8 cellular contexts compared by ENCODE assay signal in the genomic region with DNA sequence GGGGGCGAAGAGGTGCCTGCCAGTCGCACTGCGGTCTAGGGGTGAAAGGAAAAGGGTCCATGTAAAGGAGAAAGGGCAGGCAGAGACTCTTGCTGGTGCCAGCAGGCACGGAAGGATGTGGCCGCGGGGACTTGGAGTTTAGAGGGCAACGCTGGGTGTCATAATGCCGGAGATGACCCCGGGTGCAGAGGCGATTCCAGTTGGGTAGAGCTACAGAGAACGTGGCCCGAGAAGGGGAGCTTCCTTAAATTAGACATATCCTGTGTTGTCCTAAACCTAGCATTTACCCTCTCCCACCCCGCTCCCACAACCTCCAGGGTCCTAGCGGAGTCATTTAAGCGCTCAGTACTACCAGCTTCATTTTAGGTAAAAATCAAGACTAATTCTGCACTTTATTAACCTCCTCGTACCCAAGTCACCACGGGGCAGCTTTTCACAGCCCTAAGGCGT.
DNase-seq lines count a peak whose midpoint lies in the region; ATAC-seq and TF ChIP-seq lines count a peak whose summit lies in the region.

No MANE protein-coding gene starts in this region.

- no peak overlapping the region for H3K27ac ChIP-seq in CD8-positive, alpha-beta T cell (ENCODE audit: low read depth, low read length)
- no peak overlapping the region for H3K27ac ChIP-seq in brain microvascular endothelial cell

- peaks cover 9% of the 10 kb centered on the region for H3K9me3 Mint-ChIP-seq in CD8-positive, alpha-beta T cell
- H3K9me3 Mint-ChIP-seq in nephron progenitor cell: peaks cover 35% of the 10 kb centered on the region

- CTCF ChIA-PET in CD8-positive, alpha-beta T cell (lab: Charles Lee): no interaction called here

- H3K27ac Mint-ChIP-seq in CD8-positive, alpha-beta T cell: no peak overlapping the region
- no peak overlapping the region for H3K27ac Mint-ChIP-seq in nephron progenitor cell

- H3K9me3 ChIP-seq in CD8-positive, alpha-beta T cell (ENCODE audit: low read length): peaks cover 4% of the 10 kb centered on the region

- H3K4me3 ChIP-seq in CD8-positive, alpha-beta T cell (ENCODE audit: low read depth, low read length): peak overlapping the region; percentile 52
- peak overlapping the region; percentile 67 for H3K4me3 ChIP-seq in brain microvascular endothelial cell (ENCODE audit: low read depth, low read length)

- intact Hi-C loops in CD8-positive, alpha-beta T cell (cut with DNase I, micrococcal nuclease): no loop called here

- TF ChIP-seq CTCF in CD8-positive, alpha-beta T cell (IDR thresholded peaks at IDR 0.05): no peak
- TF ChIP-seq CTCF in brain microvascular endothelial cell (IDR thresholded peaks at IDR 0.05; ENCODE audit: low read depth, low read length, missing control alignments) (no peak), nephron progenitor cell (IDR thresholded peaks at IDR 0.05) (no peak)

- H3K36me3 Mint-ChIP-seq in CD8-positive, alpha-beta T cell: no peaks in the 10 kb centered on the region
- peaks cover 9% of the 10 kb centered on the region for H3K36me3 Mint-ChIP-seq in nephron progenitor cell (ENCODE audit: low read depth)

- ATAC-seq in CD8-positive, alpha-beta T cell: no peak
- no peak for ATAC-seq in HG03469 (IDR thresholded peaks at IDR 0.05; ENCODE audit: unreplicated experiment)

- H3K36me3 ChIP-seq in CD8-positive, alpha-beta T cell (ENCODE audit: insufficient read depth, low read length): no peaks in the 10 kb centered on the region
- no peaks in the 10 kb centered on the region for H3K36me3 ChIP-seq in brain microvascular endothelial cell (replicated peaks)

- peaks cover 77% of the 10 kb centered on the region for H3K27me3 Mint-ChIP-seq in CD8-positive, alpha-beta T cell (ENCODE audit: low read depth)
- peaks cover 82% of the 10 kb centered on the region for H3K27me3 Mint-ChIP-seq in nephron progenitor cell (ENCODE audit: low read depth, poor library complexity)

- peak overlapping the region; percentile 80 for H3K4me3 Mint-ChIP-seq in CD8-positive, alpha-beta T cell
- peak overlapping the region; percentile 79 for H3K4me3 Mint-ChIP-seq in nephron progenitor cell

- POLR2A ChIA-PET in CD8-positive, alpha-beta T cell (lab: Charles Lee): interaction anchor here (1.3 kb wide), 1 partner anchor 10 kb away, joined by 3 read pairs; no protein-coding TSS in a partner anchor

- no peak for DNase-seq in CD8-positive, alpha-beta T cell
- DNase-seq in KBM-7 (peak; percentile 64), brain microvascular endothelial cell (no peak), nephron progenitor cell (no peak), G401 (ENCODE audit: low spot score) (no peak), islet precursor cell (no peak), hippocampal formation (lab: John Stamatoyannopoulos, UW) (no peak)

- H3K27me3 ChIP-seq in CD8-positive, alpha-beta T cell (ENCODE audit: insufficient read depth, low read length): peaks cover 60% of the 10 kb centered on the region
- H3K27me3 ChIP-seq in brain microvascular endothelial cell (replicated peaks): peaks cover 18% of the 10 kb centered on the region

- peaks cover 43% of the 10 kb centered on the region for H3K4me1 Mint-ChIP-seq in CD8-positive, alpha-beta T cell (ENCODE audit: low read depth)
- H3K4me1 Mint-ChIP-seq in nephron progenitor cell: peaks cover 43% of the 10 kb centered on the region

- in situ Hi-C loops in KBM-7 (cut with MboI; ENCODE audit: low pct_unique_long_range_greater_than_20kb, low sequenced_read_pairs) (no loop called here), brain microvascular endothelial cell (cut with HindIII; ENCODE audit: low pct_ligation_motif_present, low sequenced_read_pairs) (no loop called here), G401 (cut with HindIII; ENCODE audit: low sequenced_read_pairs) (no loop called here)

- H3K4me1 ChIP-seq in CD8-positive, alpha-beta T cell (ENCODE audit: insufficient read depth, low read length): peaks cover 45% of the 10 kb centered on the region
